In the genomic region with DNA sequence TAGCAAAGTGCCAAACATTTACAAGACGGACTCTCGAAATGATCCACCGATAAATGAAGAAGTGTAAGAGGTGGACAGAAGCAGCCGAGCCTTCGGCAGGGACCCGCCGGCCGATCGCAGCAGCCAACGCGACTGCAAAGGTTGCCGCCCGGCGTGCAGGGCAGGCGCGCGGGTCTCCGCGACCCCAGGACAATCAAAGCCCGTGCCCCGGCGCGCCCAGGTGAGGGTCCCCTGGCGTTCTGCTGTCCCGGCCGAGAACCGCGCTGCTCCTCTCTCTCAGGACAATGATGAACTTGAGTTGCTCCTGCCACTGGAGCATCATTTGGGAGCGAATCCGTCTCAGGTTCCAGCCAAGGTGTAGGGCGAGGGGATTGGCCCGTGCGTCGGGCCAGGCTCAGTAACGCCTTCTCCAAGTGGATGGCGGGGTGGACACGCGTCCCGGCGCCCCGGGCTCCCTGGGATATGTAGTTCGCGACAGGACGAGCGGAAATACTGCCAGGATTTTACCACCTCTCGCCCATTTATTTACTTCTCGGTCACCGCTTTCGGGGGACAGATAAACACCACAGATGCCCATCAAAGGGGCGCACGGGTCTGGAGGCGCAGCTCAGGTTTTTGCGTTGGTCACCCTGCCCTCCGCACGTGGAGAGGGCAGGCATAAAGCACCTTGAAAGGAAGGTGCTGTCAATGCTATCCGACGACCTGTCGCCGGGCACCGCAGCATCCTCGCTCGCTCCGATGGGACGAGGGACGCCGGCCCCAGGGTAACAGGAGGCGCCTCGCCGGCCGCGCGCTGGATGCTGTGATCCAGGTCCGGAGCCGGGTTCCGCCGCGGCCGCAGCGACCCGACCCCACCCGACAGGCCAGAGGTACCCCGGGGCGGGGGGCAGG, we compare ENCODE assay signal across 8 cellular contexts. TPM values are rescaled to one million over a fixed set of nuclear protein-coding genes. Genes with fewer than 3 reads are reported as not detected.
A peak's percentile ranks its signal among the peaks of the same experiment; 100 is the strongest.
DNase-seq lines count a peak whose midpoint lies in the region; ATAC-seq lines count a peak whose summit lies in the region.

A gene with protein sequence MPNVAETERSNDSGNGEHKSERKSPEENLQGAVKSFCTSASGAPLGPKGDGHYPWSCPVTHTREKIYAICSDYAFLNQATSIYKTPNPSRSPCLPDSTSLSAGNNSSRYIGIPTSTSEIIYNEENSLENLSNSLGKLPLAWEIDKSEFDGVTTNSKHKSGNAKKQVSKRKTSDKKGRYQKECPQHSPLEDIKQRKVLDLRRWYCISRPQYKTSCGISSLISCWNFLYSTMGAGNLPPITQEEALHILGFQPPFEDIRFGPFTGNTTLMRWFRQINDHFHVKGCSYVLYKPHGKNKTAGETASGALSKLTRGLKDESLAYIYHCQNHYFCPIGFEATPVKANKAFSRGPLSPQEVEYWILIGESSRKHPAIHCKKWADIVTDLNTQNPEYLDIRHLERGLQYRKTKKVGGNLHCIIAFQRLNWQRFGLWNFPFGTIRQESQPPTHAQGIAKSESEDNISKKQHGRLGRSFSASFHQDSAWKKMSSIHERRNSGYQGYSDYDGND (plus strand): TSS at position 467 of the 891 bp plus-strand sequence. CDS start 8,149 bp downstream, outside the sequence.
Gene POGLUT2, minus strand, starts transcription at position 324 of the 891 bp plus-strand sequence. Its CDS starts 306 bp downstream, at position 18.

- no peaks in the 10 kb centered on the region for H3K36me3 ChIP-seq in BLaER1

- ATAC-seq in HG03442 (IDR thresholded peaks at IDR 0.05; ENCODE audit: unreplicated experiment) (peak; percentile 81), left colon (peak; percentile 92)

- H3K9me3 ChIP-seq in BLaER1 = peaks cover 24% of the 10 kb centered on the region

- H3K36me3 Mint-ChIP-seq in dendritic cell treated with granulocyte-macrophage colony-stimulating factor and Interleukin-4, amounts not matched to agents 40 ng/mL and 50 ng/mL, for 4 days (ENCODE audit: low read depth) = peaks cover 7% of the 10 kb centered on the region

- peak within 1 kb of the TSS; percentile 70 for H3K27ac Mint-ChIP-seq in dendritic cell treated with granulocyte-macrophage colony-stimulating factor and Interleukin-4, amounts not matched to agents 40 ng/mL and 50 ng/mL, for 4 days

- H3K9me3 Mint-ChIP-seq in dendritic cell treated with granulocyte-macrophage colony-stimulating factor and Interleukin-4, amounts not matched to agents 40 ng/mL and 50 ng/mL, for 4 days = no peaks in the 10 kb centered on the region

- peak within 1 kb of the TSS; percentile 71 for H3K4me3 ChIP-seq in BLaER1

- peaks cover 25% of the 10 kb centered on the region for H3K4me1 Mint-ChIP-seq in dendritic cell treated with granulocyte-macrophage colony-stimulating factor and Interleukin-4, amounts not matched to agents 40 ng/mL and 50 ng/mL, for 4 days (ENCODE audit: low read depth)

- intact Hi-C loops in dendritic cell treated with granulocyte-macrophage colony-stimulating factor and Interleukin-4, amounts not matched to agents 40 ng/mL and 50 ng/mL, for 4 days (cut with micrococcal nuclease) = loop anchor here (1.0 kb wide), 2 partner anchors 26 to 46 kb away; partner anchors contain the start of gene TEX30
- intact Hi-C loops in left colon (cut with DNase I, micrococcal nuclease) = no loop called here

- peak within 1 kb of the TSS; percentile 72 for H3K4me2 ChIP-seq in BLaER1

- peak; percentile 69 for DNase-seq in GM19240 (ENCODE audit: insufficient read length, low spot score)
- peak; percentile 42 for DNase-seq in NCI-H524 treated with DMSO at 0.1 percent for 48 hours (lab: John Stamatoyannopoulos, UW)
- peak; percentile 66 for DNase-seq in activated CD4-positive, alpha-beta T cell treated with anti-CD3 and anti-CD28 coated beads, Interleukin-2, amount 50 U/mL, for 1 hour
- DNase-seq in left colon = peak; percentile 89 to 93
- peak; percentile 88 for DNase-seq in stimulated activated CD4-positive, alpha-beta T cell treated with anti-CD3 and anti-CD28 coated beads, Interleukin-1b, Interleukin-23, amount 100 ng/mL, for 48 hours

- no peaks in the 10 kb centered on the region for H4K20me1 ChIP-seq in BLaER1

- peaks cover 15% of the 10 kb centered on the region; the same call in 1 of the 2 replicates for H3K4me1 ChIP-seq in BLaER1

- peaks cover 30% of the 10 kb centered on the region for H3K27me3 Mint-ChIP-seq in dendritic cell treated with granulocyte-macrophage colony-stimulating factor and Interleukin-4, amounts not matched to agents 40 ng/mL and 50 ng/mL, for 4 days

- H3K4me3 Mint-ChIP-seq in dendritic cell treated with granulocyte-macrophage colony-stimulating factor and Interleukin-4, amounts not matched to agents 40 ng/mL and 50 ng/mL, for 4 days = peak within 1 kb of the TSS; percentile 86

- peaks cover 38% of the 10 kb centered on the region for H3K27me3 ChIP-seq in BLaER1

- H3K9ac ChIP-seq in BLaER1 = peak within 1 kb of the TSS; percentile 72

- H3K27ac ChIP-seq in BLaER1 = peak within 1 kb of the TSS; percentile 65; the same call in 1 of the 2 replicates

RNA-seq across cellular contexts. Expression of the first gene that starts in this region (rescaled TPM):
- total RNA-seq in left colon = 10 to 100 TPM; 14.9 to 15.1 TPM

RNA-seq across cellular contexts. Expression of gene POGLUT2, which starts in this region (rescaled TPM):
- total RNA-seq in left colon = 1 to 10 TPM in 1 of 2 donors, under 1 TPM in 1; 0.79 to 1.1 TPM

Comparison
In these comparisons a context has a peak if more than half of its experiments do, and no peak if none do; other contexts are left out.
1. Peak in every context shown above with its lines: DNase-seq, ATAC-seq, H3K4me3 ChIP-seq and H3K27ac ChIP-seq.